13 cellular contexts compared by ENCODE assay signal in genomic region chr9:31671011-31671410, GRCh38.
"Had no signal": no experiment of that assay in that cellular context is flagged by ENCODE, and none has a peak within 500 bp of the region (broad histone marks: within the 10 kb centered on the region; RNA-seq: fewer than 3 reads in every experiment).

No MANE protein-coding gene starts in this region.

- H3K4me3 Mint-ChIP-seq: naive thymus-derived CD4-positive, alpha-beta T cell had no signal

- H3K4me1 Mint-ChIP-seq: naive thymus-derived CD4-positive, alpha-beta T cell had no signal

- ATAC-seq: left lobe of liver; naive thymus-derived CD4-positive, alpha-beta T cell; pancreas; sciatic nerve had no signal

- H3K27ac Mint-ChIP-seq: naive thymus-derived CD4-positive, alpha-beta T cell had no signal

- DNase-seq: activated CD4-positive, alpha-beta T cell treated with anti-CD3 and anti-CD28 coated beads for 4 hours; activated gamma-delta T cell; aorta; effector CD8-positive, alpha-beta T cell; esophagus squamous epithelium; naive thymus-derived CD4-positive, alpha-beta T cell; pancreas; spleen; stimulated activated CD4-positive, alpha-beta T cell treated with anti-CD3 and anti-CD28 coated beads, Interleukin-2, amount 100 ng/mL, for 24 hours; substantia nigra; transverse colon had no signal

- H3K36me3 Mint-ChIP-seq: naive thymus-derived CD4-positive, alpha-beta T cell had no signal

- H3K27me3 Mint-ChIP-seq: naive thymus-derived CD4-positive, alpha-beta T cell had no signal
